8 cellular contexts compared by ENCODE assay signal in the genomic region with DNA sequence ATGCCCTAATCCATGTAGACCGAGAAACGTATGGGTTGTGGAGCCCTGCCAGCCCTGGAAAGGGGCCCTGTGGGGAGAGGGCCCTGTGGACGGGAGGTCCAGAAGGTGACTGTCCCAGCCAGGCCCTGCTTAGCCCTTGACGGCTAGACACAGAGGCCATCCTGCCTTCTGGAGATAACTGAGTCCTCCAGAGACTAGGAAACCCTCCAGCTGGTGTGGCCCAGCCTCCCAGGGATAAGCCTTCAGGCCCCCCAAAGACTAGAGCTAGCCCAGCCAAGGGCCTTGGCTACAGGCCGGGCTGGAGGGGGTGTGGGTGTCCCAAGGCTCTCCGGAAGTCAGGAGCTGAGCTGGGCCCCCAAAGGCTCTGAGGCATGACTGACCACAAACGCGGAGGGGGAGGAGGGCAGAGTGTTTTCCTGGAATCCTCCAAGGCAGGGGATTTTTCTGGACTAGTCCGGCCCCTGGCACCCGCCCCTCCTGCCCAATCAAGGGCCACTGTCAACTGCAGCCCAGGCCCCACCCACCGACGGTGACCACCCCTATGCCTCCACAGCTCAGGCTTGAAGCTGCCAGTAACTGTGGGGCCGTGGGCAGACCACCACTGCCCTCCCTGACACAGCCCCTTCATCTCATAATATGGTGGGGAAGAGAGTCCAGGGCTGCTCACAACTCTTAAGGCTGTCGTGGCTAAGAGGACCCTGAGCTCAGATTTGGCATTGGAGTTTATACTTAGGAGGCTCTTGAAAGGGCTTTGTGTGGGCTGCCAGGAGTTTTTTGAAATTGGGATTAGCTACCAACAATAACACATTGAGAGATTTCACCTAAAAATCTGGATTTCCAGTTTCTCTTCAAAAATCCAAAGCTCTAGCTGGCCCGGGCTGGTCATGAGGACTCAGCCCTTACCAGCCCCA. TPM values are rescaled to one million over a fixed set of nuclear protein-coding genes. Genes with fewer than 3 reads are reported as not detected.
DNase-seq lines count a peak whose midpoint lies in the region; ATAC-seq and TF ChIP-seq lines count a peak whose summit lies in the region.

No MANE protein-coding gene starts in this region.

- TF ChIP-seq CTCF in 22Rv1 (IDR thresholded peaks at IDR 0.05), result no peak
- no peak for TF ChIP-seq CTCF in endodermal cell (conservative IDR thresholded peaks at IDR 0.05)

- H3K4me1 Mint-ChIP-seq in endodermal cell, result peaks cover 21% of the 10 kb centered on the region
- peaks cover 11% of the 10 kb centered on the region for H3K4me1 Mint-ChIP-seq in activated naive CD4-positive, alpha-beta T cell treated with anti-CD3 and anti-CD28 coated beads, Interleukin-2, amount 10 ng/mL, durations not matched to agents 7 days and 5 days

- CTCF ChIA-PET in activated naive CD4-positive, alpha-beta T cell treated with anti-CD3 and anti-CD28 coated beads, Interleukin-2, amount 10 ng/mL, durations not matched to agents 7 days and 5 days (lab: Charles Lee), result no interaction called here

- H3K9me3 ChIP-seq in endodermal cell (ENCODE audit: control insufficient read depth, low read length) (no peaks in the 10 kb centered on the region), muscle layer of duodenum (ENCODE audit: control insufficient read depth in 1 of 2, low read length in 2 of 2) (no peaks in the 10 kb centered on the region)

- peak overlapping the region; percentile 29; the same call in 1 of the 2 replicates for H3K27ac ChIP-seq in 22Rv1
- H3K27ac ChIP-seq in endodermal cell (ENCODE audit: low read depth, low read length), result no peak overlapping the region
- peak overlapping the region; percentile 72 for H3K27ac ChIP-seq in muscle layer of duodenum (ENCODE audit: low read length)

- H3K9ac ChIP-seq in endodermal cell (ENCODE audit: extremely low read depth, low read length, poor library complexity, severe bottlenecking), result no peak overlapping the region

- no peak overlapping the region for H3K4me3 ChIP-seq in endodermal cell (ENCODE audit: low read length)
- H3K4me3 ChIP-seq in muscle layer of duodenum (ENCODE audit: low read depth in 1 of 2, low read length in 2 of 2), result peak overlapping the region; percentile 11 to 73

- no peaks in the 10 kb centered on the region for H3K27me3 Mint-ChIP-seq in endodermal cell (ENCODE audit: insufficient read depth)
- H3K27me3 Mint-ChIP-seq in activated naive CD4-positive, alpha-beta T cell treated with anti-CD3 and anti-CD28 coated beads, Interleukin-2, amount 10 ng/mL, durations not matched to agents 7 days and 5 days, result no peaks in the 10 kb centered on the region

- 85 to 88% methylated on average over 7 to 15 of the region's 15 CpGs for WGBS in endodermal cell (ENCODE audit: insufficient coverage in 1 of 2, insufficient read length in 1 of 2), 2 experiments

- H3K9me3 Mint-ChIP-seq in endodermal cell, result no peaks in the 10 kb centered on the region
- no peaks in the 10 kb centered on the region for H3K9me3 Mint-ChIP-seq in activated naive CD4-positive, alpha-beta T cell treated with anti-CD3 and anti-CD28 coated beads, Interleukin-2, amount 10 ng/mL, durations not matched to agents 7 days and 5 days

- H3K36me3 Mint-ChIP-seq in endodermal cell (ENCODE audit: low read depth), result no peaks in the 10 kb centered on the region
- peaks cover 9% of the 10 kb centered on the region for H3K36me3 Mint-ChIP-seq in activated naive CD4-positive, alpha-beta T cell treated with anti-CD3 and anti-CD28 coated beads, Interleukin-2, amount 10 ng/mL, durations not matched to agents 7 days and 5 days

- peak overlapping the region; percentile 71 for H3K4me3 Mint-ChIP-seq in endodermal cell
- no peak overlapping the region for H3K4me3 Mint-ChIP-seq in activated naive CD4-positive, alpha-beta T cell treated with anti-CD3 and anti-CD28 coated beads, Interleukin-2, amount 10 ng/mL, durations not matched to agents 7 days and 5 days

- DNase-seq in LHCN-M2 (ENCODE audit: low read depth), result peak; percentile 47
- no peak for DNase-seq in endodermal cell
- no peak for DNase-seq in superior temporal gyrus (ENCODE audit: extremely low spot score)
- no peak for DNase-seq in activated naive CD4-positive, alpha-beta T cell treated with anti-CD3 and anti-CD28 coated beads, Interleukin-2, amount 10 ng/mL, durations not matched to agents 7 days and 5 days

- no peak overlapping the region for H3K27ac Mint-ChIP-seq in endodermal cell
- no peak overlapping the region for H3K27ac Mint-ChIP-seq in activated naive CD4-positive, alpha-beta T cell treated with anti-CD3 and anti-CD28 coated beads, Interleukin-2, amount 10 ng/mL, durations not matched to agents 7 days and 5 days

- H3K4me1 ChIP-seq in endodermal cell (ENCODE audit: control insufficient read depth, insufficient read depth, low read length) (peaks cover 25% of the 10 kb centered on the region), muscle layer of duodenum (ENCODE audit: control insufficient read depth in 1 of 2, insufficient read depth in 2 of 2, low read length in 2 of 2) (peaks cover 4 to 35% of the 10 kb centered on the region in 2 donors)

- no peaks in the 10 kb centered on the region for H3K36me3 ChIP-seq in endodermal cell (ENCODE audit: control insufficient read depth, insufficient read depth, low read length)
- peaks cover 0 to 4% of the 10 kb centered on the region in 2 donors for H3K36me3 ChIP-seq in muscle layer of duodenum (ENCODE audit: control insufficient read depth in 1 of 2, insufficient read depth in 2 of 2, low read length in 2 of 2)

- no peak for ATAC-seq in GM21576 (IDR thresholded peaks at IDR 0.05; ENCODE audit: unreplicated experiment)
- no peak for ATAC-seq in HG02678 (IDR thresholded peaks at IDR 0.05; ENCODE audit: unreplicated experiment)

- H3K27me3 ChIP-seq in endodermal cell (ENCODE audit: control insufficient read depth, insufficient read depth, low read length, poor library complexity, severe bottlenecking) (no peaks in the 10 kb centered on the region), muscle layer of duodenum (ENCODE audit: low read depth, low read length) (no peaks in the 10 kb centered on the region)

RNA-seq across cellular contexts. Expression of a gene that starts 0.8 kb away (rescaled TPM):
- total RNA-seq in LHCN-M2 (2014; rRNA removed) (7.1 and 12.5 TPM in 2 replicates), endodermal cell (10 to 100 TPM; 10.4 to 12.1 TPM)
- polyA plus RNA-seq in LHCN-M2 (2012), result 19.7 TPM
- 11.5 TPM for polyA plus RNA-seq in endodermal cell (2013, experiment 1 of 2)
- 11.6 TPM for polyA plus RNA-seq in endodermal cell (2013, experiment 2 of 2)

RNA-seq across cellular contexts. Expression of a gene that starts 19.7 kb away (rescaled TPM):
- 48.1 and 62.2 TPM in 2 replicates for total RNA-seq in LHCN-M2 (2014; rRNA removed)
- polyA plus RNA-seq in LHCN-M2 (2012), result 37.4 TPM
- 10 to 100 TPM; 57.7 to 66.2 TPM for total RNA-seq in endodermal cell
- 57.2 TPM for polyA plus RNA-seq in endodermal cell (2013, experiment 1 of 2)
- polyA plus RNA-seq in endodermal cell (2013, experiment 2 of 2), result 62.4 TPM

RNA-seq across cellular contexts. Expression of a gene that starts 45.6 kb away (rescaled TPM):
- total RNA-seq in LHCN-M2 (2014; rRNA removed) (23.7 and 34.8 TPM in 2 replicates), endodermal cell (10 to 100 TPM; 32.5 to 37.5 TPM)
- polyA plus RNA-seq in LHCN-M2 (2012), result 14.7 TPM
- 17.2 TPM for polyA plus RNA-seq in endodermal cell (2013, experiment 1 of 2)
- polyA plus RNA-seq in endodermal cell (2013, experiment 2 of 2), result 18.4 TPM

RNA-seq across cellular contexts. Expression of a gene that starts 54.8 kb away (rescaled TPM):
- 64.2 and 69.4 TPM in 2 replicates for total RNA-seq in LHCN-M2 (2014; rRNA removed)
- polyA plus RNA-seq in LHCN-M2 (2012), result 28.1 TPM
- 10 to 100 TPM; 37.4 to 38.5 TPM for total RNA-seq in endodermal cell
- 33.2 TPM for polyA plus RNA-seq in endodermal cell (2013, experiment 1 of 2)
- 35.2 TPM for polyA plus RNA-seq in endodermal cell (2013, experiment 2 of 2)

RNA-seq across cellular contexts. Expression of a gene that starts 55.0 kb away (rescaled TPM):
- total RNA-seq in LHCN-M2 (2014; rRNA removed) (1.1 and 1.3 TPM in 2 replicates), endodermal cell (10 to 100 TPM in 1 of 2 donors, 1 to 10 TPM in 1; 9.1 to 13.2 TPM)
- polyA plus RNA-seq in LHCN-M2 (2012), result 13.5 TPM
- polyA plus RNA-seq in endodermal cell (2013, experiment 1 of 2), result 16.6 TPM
- polyA plus RNA-seq in endodermal cell (2013, experiment 2 of 2), result 15.6 TPM
